ENCODE assay signal across 10 cellular contexts in genomic region chr11:35274909-35275807, GRCh38.
DNase-seq lines count a peak whose midpoint lies in the region; ATAC-seq, FAIRE-seq and TF ChIP-seq lines count a peak whose summit lies in the region.
"Had no signal": no experiment of that assay in that cellular context is flagged by ENCODE, and none has a peak within 500 bp of the region (broad histone marks: within the 10 kb centered on the region; RNA-seq: fewer than 3 reads in every experiment).

No MANE protein-coding gene starts in this region.

- no peaks in the 10 kb centered on the region for H3K79me2 ChIP-seq in HepG2 (ENCODE audit: insufficient read depth, low read length)

- TF ChIP-seq POLR2A in A549 (IDR thresholded peaks at IDR 0.05; ENCODE audit: low read length): no peak
- TF ChIP-seq POLR2A in HepG2 (IDR thresholded peaks at IDR 0.05; ENCODE audit: insufficient read depth in 1 of 2, low read depth in 2 of 2, low read length in 2 of 2): no peak

- CTCF ChIA-PET in A549 (lab: Yijun Ruan, JAX) (interaction anchor here (1.0 to 1.4 kb wide), 3 partner anchors 16 to 117 kb away, joined by 3 to 5 read pairs (median 3); no protein-coding TSS in a partner anchor), HepG2 (lab: Yijun Ruan, JAX; ENCODE audit: low intra/inter-chr PET ratio, low total read pairs) (no interaction called here)

- H3K27me3 ChIP-seq in MG63: no peaks in the 10 kb centered on the region
- no peaks in the 10 kb centered on the region for H3K27me3 ChIP-seq in HepG2 (ENCODE audit: control insufficient read depth in 1 of 2, insufficient read depth in 2 of 2, low read length in 2 of 2)

- H3K27ac ChIP-seq in A549 (peak overlapping the region; percentile 45 to 57; a peak in 5 of 6 replicates), HepG2 (ENCODE audit: extremely low read length, insufficient read depth, low read length) (no peak overlapping the region)

- no peaks in the 10 kb centered on the region for H4K20me1 ChIP-seq in HepG2 (ENCODE audit: insufficient read depth, low read length)

- no peak for FAIRE-seq in A549 (lab: Jason Lieb, UNC)
- no peak for FAIRE-seq in HepG2 (lab: Jason Lieb, UNC)

- H3K4me3 ChIP-seq in A549: peak overlapping the region; percentile 25; the same call in 1 of the 3 replicates
- H3K4me3 ChIP-seq in MG63: no peak overlapping the region
- no peak overlapping the region for H3K4me3 ChIP-seq in HepG2 (replicated peaks in 1 of 3; ENCODE audit: insufficient read depth in 1 of 3, low read depth in 2 of 3, low read length in 3 of 3)

- no peak overlapping the region for H2AFZ ChIP-seq in HepG2 (ENCODE audit: low read length)

- 27% methylated on average over 6 of the region's 6 CpGs for WGBS in A549 (ENCODE audit: missing lambda C conversion rate)
- WGBS in HepG2 (ENCODE audit: low lambda C conversion rate): 61% methylated on average over 6 of the region's 6 CpGs

- peaks cover 60% of the 10 kb centered on the region for H3K36me3 Mint-ChIP-seq in brain
- H3K36me3 Mint-ChIP-seq: CD4-positive, CD25-positive, alpha-beta regulatory T cell had no signal

- POLR2A ChIA-PET in A549 (lab: Yijun Ruan, JAX) (no interaction called here), HepG2 (lab: Yijun Ruan, JAX) (no interaction called here)

- TF ChIP-seq CTCF in A549 (IDR thresholded peaks at IDR 0.05) (no peak), brain (conservative IDR thresholded peaks at IDR 0.05) (no peak), HepG2 (CRISPR knock-in tag; IDR thresholded peaks at IDR 0.05) (no peak)

- H3K9me3 ChIP-seq in A549 (no peaks in the 10 kb centered on the region), MG63 (no peaks in the 10 kb centered on the region), HepG2 (ENCODE audit: low read length) (no peaks in the 10 kb centered on the region)

- H3K4me3 Mint-ChIP-seq in brain: peak overlapping the region in 2 of 5 experiments; percentile 15 to 62
- H3K4me3 Mint-ChIP-seq: CD4-positive, CD25-positive, alpha-beta regulatory T cell had no signal

- H3K4me1 Mint-ChIP-seq in brain: peaks cover 23% of the 10 kb centered on the region

- H3K9ac ChIP-seq in HepG2 (ENCODE audit: insufficient read depth, low read depth, low read length): no peak overlapping the region

- peak; percentile 27 to 45 for DNase-seq in A549 (ENCODE audit: low read depth in 1 of 2, low spot score in 1 of 2)
- DNase-seq in MG63: peak; percentile 63
- DNase-seq in HepG2 (ENCODE audit: low spot score): peak; percentile 3
- no peak for DNase-seq in dermis blood vessel endothelial cell
- DNase-seq in activated naive CD4-positive, alpha-beta T cell treated with anti-CD3 and anti-CD28 coated beads, Interleukin-2, amount 50 U/mL, for 16 hours: no peak
- DNase-seq in activated T-cell treated with anti-CD3 and anti-CD28 coated beads, Interleukin-2, amount 50 U/mL, for 1 hour: no peak
- DNase-seq: amniotic stem cell; CD4-positive, CD25-positive, alpha-beta regulatory T cell had no signal

- TF ChIP-seq EP300 in A549 (IDR thresholded peaks at IDR 0.05) (no peak), HepG2 (IDR thresholded peaks at IDR 0.05; ENCODE audit: low read depth in 2 of 2, low read length in 2 of 2) (no peak), HepG2 (CRISPR knock-in tag; IDR thresholded peaks at IDR 0.05; ENCODE audit: borderline replicate concordance) (no peak)

- H3K4me1 ChIP-seq in A549 (peaks cover 27% of the 10 kb centered on the region), HepG2 (ENCODE audit: insufficient read depth, low read length) (no peaks in the 10 kb centered on the region)

- peaks cover 3% of the 10 kb centered on the region for H3K27me3 Mint-ChIP-seq in brain
- H3K27me3 Mint-ChIP-seq: CD4-positive, CD25-positive, alpha-beta regulatory T cell had no signal

- no TSS peak for BruUV-seq in HepG2 (replicated peaks; lab: Mats Ljungman, UMichigan)

- peaks cover 0 to 3% (median 0%) of the 10 kb centered on the region in 5 experiments for H3K9me3 Mint-ChIP-seq in brain

- H3K4me2 ChIP-seq in A549: peak overlapping the region; percentile 65
- no peak overlapping the region for H3K4me2 ChIP-seq in HepG2 (ENCODE audit: low read depth, low read length)

- ATAC-seq in A549: peak; percentile 71 to 77; a peak in 4 of 6 replicates
- peak; percentile 57; the same call in 2 of the 3 replicates for ATAC-seq in HepG2
- no peak for ATAC-seq in GM19324 (IDR thresholded peaks at IDR 0.05; ENCODE audit: low FRiP score, unreplicated experiment)

- H3K36me3 ChIP-seq in MG63 (no peaks in the 10 kb centered on the region), HepG2 (replicated peaks in 1 of 2; ENCODE audit: control insufficient read depth in 1 of 2, insufficient read depth in 2 of 2, low read length in 2 of 2) (peaks cover 0 to 3% of the 10 kb centered on the region in 2 experiments; a peak in 1 of 5 replicates)

- peak overlapping the region; percentile 55 to 97 (median 86) for H3K27ac Mint-ChIP-seq in brain

- in situ Hi-C loops in HepG2 (cut with HindIII; ENCODE audit: extremely low pct_ligation_motif_present, low pct_unique_long_range_greater_than_20kb): no loop called here

- intact Hi-C loops in HepG2 (cut with micrococcal nuclease; ENCODE audit: unreplicated experiment): no loop called here

- TF ChIP-seq RAD21 in A549 (conservative IDR thresholded peaks at IDR 0.05 in 1 of 2, IDR thresholded peaks at IDR 0.05 in 1 of 2): no peak; a peak in 1 of 5 replicates
- no peak for TF ChIP-seq RAD21 in HepG2 (CRISPR knock-in tag; IDR thresholded peaks at IDR 0.05)

TF ChIP-seq in A549, 52 proteins besides CTCF, POLR2A, EP300 and RAD21 (continues in another document):
- TF ChIP-seq SMC3 (IDR thresholded peaks at IDR 0.05): peak; percentile 23; the same call in 1 of the 3 replicates
- peak; percentile 14 to 22; a peak in 1 of 4 replicates for TF ChIP-seq CEBPB (IDR thresholded peaks at IDR 0.05)
- TF ChIP-seq ZC3H11A (IDR thresholded peaks at IDR 0.05): no peak
- no peak for TF ChIP-seq HDAC2 (IDR thresholded peaks at IDR 0.05)
- no peak for TF ChIP-seq MYC (IDR thresholded peaks at IDR 0.05; ENCODE audit: borderline replicate concordance, low read length)
- TF ChIP-seq NPAS2 (CRISPR knock-in tag; IDR thresholded peaks at IDR 0.05; ENCODE audit: borderline replicate concordance): no peak
- TF ChIP-seq ZSCAN20 (CRISPR knock-in tag; IDR thresholded peaks at IDR 0.05): no peak
- no peak for TF ChIP-seq JUN (IDR thresholded peaks at IDR 0.05)
- TF ChIP-seq E2F6 (IDR thresholded peaks at IDR 0.05; ENCODE audit: borderline replicate concordance, low read depth): no peak
- no peak for TF ChIP-seq ZNF302 (CRISPR knock-in tag; IDR thresholded peaks at IDR 0.05)
- TF ChIP-seq ATOH8 (CRISPR knock-in tag; IDR thresholded peaks at IDR 0.05; ENCODE audit: low read depth): no peak
- no peak for TF ChIP-seq GATA3 (IDR thresholded peaks at IDR 0.05; ENCODE audit: borderline replicate concordance)
- no peak for TF ChIP-seq HES2 (IDR thresholded peaks at IDR 0.05)

TF ChIP-seq in HepG2, 621 proteins besides CTCF, POLR2A, EP300 and RAD21:
- TF ChIP-seq ATF7 (IDR thresholded peaks at IDR 0.05) (peak; percentile 28; the same call in 1 of the 2 replicates), ATF7 (CRISPR knock-in tag; IDR thresholded peaks at IDR 0.05) (no peak), ZNF367 (CRISPR knock-in tag; IDR thresholded peaks at IDR 0.05; ENCODE audit: borderline replicate concordance) (no peak), CEBPB (IDR thresholded peaks at IDR 0.05; ENCODE audit: borderline replicate concordance, low read depth, low read length) (peak; percentile 55; the same call in 1 of the 2 replicates), ZFP90 (CRISPR knock-in tag; IDR thresholded peaks at IDR 0.05; ENCODE audit: borderline replicate concordance) (no peak)

Comparison
In these comparisons a context has a peak if more than half of its experiments do, and no peak if none do; other contexts are left out.
1. DNase-seq: peak in A549 (2 of 2), MG63 (single experiment) and HepG2 (single experiment); none in dermis blood vessel endothelial cell (single experiment), activated naive CD4-positive, alpha-beta T cell treated with anti-CD3 and anti-CD28 coated beads, Interleukin-2, amount 50 U/mL, for 16 hours (single experiment) and activated T-cell treated with anti-CD3 and anti-CD28 coated beads, Interleukin-2, amount 50 U/mL, for 1 hour (single experiment).
2. Of the 38 proteins assayed by ChIP-seq in both HepG2 and A549: peak only in HepG2: none; only in A549: SMC3; in both: CEBPB; in neither: 36.